Comparison of ENCODE assay signal across 30 cellular contexts in the genomic region with DNA sequence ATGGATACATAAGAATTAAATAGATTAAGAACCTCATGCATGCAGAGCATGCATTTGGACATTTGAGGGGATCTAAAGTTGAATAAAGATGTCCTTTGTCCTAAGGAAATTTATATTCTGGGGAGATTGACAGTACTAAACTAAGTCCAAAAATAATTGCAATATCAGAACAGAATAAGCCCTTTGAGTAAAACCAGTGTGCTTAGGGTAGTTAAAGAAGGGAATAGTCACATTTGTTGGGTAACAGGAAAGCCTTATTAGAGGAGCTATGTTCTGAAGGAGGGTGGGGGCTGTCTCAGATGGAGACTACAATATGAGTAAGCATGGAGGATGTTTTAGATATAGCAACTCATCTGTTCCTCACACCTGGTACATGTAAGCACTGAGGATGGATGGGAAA.
"Had no signal": no experiment of that assay in that cellular context is flagged by ENCODE, and none has a peak within 500 bp of the region (broad histone marks: within the 10 kb centered on the region; RNA-seq: fewer than 3 reads in every experiment).

No MANE protein-coding gene starts in this region.

- H3K27me3 ChIP-seq: brain microvascular endothelial cell, Peyer's patch had no signal

- H3K4me3 ChIP-seq: Peyer's patch had no signal

- DNase-seq: activated CD4-positive, alpha-beta memory T cell treated with anti-CD3 and anti-CD28 coated beads, Interleukin-2, amount 10 ng/mL, durations not matched to agents 7 days and 5 days; activated CD4-positive, alpha-beta T cell treated with anti-CD3 and anti-CD28 coated beads for 1 hour; activated CD4-positive, alpha-beta T cell treated with anti-CD3 and anti-CD28 coated beads for 48 hours; activated CD4-positive, CD25-positive, alpha-beta regulatory T cell; activated CD8-positive, alpha-beta memory T cell treated with anti-CD3 and anti-CD28 coated beads for 24 hours; activated CD8-positive, alpha-beta memory T cell treated with anti-CD3 and anti-CD28 coated beads, Interleukin-2, amount 10 ng/mL, durations not matched to agents 7 days and 5 days; activated CD8-positive, alpha-beta memory T cell treated with anti-CD3 and anti-CD28 coated beads, Interleukin-2, amount 50 U/mL, for 48 hours; activated effector memory CD4-positive, alpha-beta T cell treated with Interleukin-2 at 50 U/mL for 16 hours; activated naive CD4-positive, alpha-beta T cell treated with anti-CD3 and anti-CD28 coated beads, Interleukin-2, amount 10 ng/mL, durations not matched to agents 7 days and 5 days; activated naive CD8-positive, alpha-beta T cell treated with anti-CD3 and anti-CD28 coated beads, Interleukin-2, amount 50 U/mL, for 24 hours; activated T-cell treated with anti-CD3 and anti-CD28 coated beads, Interleukin-2, amount 50 U/mL, for 48 hours; aorta; brain microvascular endothelial cell; Karpas-422; KBM-7; NCI-H1105; NCI-H1417 treated with DMSO at 0.1 percent for 48 hours; NCI-H2081; NCI-H226; NCI-H748 treated with DMSO at 0.1 percent for 48 hours; NK-92 treated with Interleukin-12 subunit alpha and Interleukin-12 subunit beta, amount 100 ng/mL, for 24 hours; PC-3; Peyer's patch; SIG-M5; SW 1271; T-helper 1 cell; T1000; WERI-Rb-1 had no signal

- ATAC-seq: activated CD8-positive, alpha-beta memory T cell treated with anti-CD3 and anti-CD28 coated beads, Interleukin-2, amount 10 ng/mL, durations not matched to agents 7 days and 5 days; activated naive CD8-positive, alpha-beta T cell treated with anti-CD3 and anti-CD28 coated beads, Interleukin-2, amount 50 U/mL, for 24 hours; PC-3; Right ventricle myocardium inferior had no signal

- H3K27ac ChIP-seq: brain microvascular endothelial cell, Peyer's patch, RWPE1, WERI-Rb-1 had no signal
